7 cellular contexts compared by ENCODE assay signal in genomic region chr15:31074321-31074720, GRCh38. TPM values are rescaled to one million over a fixed set of nuclear protein-coding genes. Genes with fewer than 3 reads are reported as not detected.
"Had no signal": no experiment of that assay in that cellular context is flagged by ENCODE, and none has a peak within 500 bp of the region (broad histone marks: within the 10 kb centered on the region; RNA-seq: fewer than 3 reads in every experiment).

No MANE protein-coding gene starts in this region.

- H3K4me3 ChIP-seq: GM23338, K562 had no signal

- H3K4me3 Mint-ChIP-seq: GM23338, H9 had no signal

- ATAC-seq: GM23338, K562 had no signal

- H3K4me2 ChIP-seq: GM23338 had no signal

- H2AFZ ChIP-seq: GM23338 had no signal

- H3K27ac Mint-ChIP-seq: GM23338, H9 had no signal

- DNase-seq: H9, HCEC 1CT, IMR-90 had no signal

- H3K9me3 Mint-ChIP-seq: GM23338, H9 had no signal

RNA-seq across cellular contexts. Expression of gene TRPM1, which starts 27.2 kb away (rescaled TPM):
- total RNA-seq: GM23338, H1, H9, HT-29, IMR-90, K562 had no signal
- polyA plus RNA-seq: IMR-90 had no signal
